1 cellular context compared by ENCODE assay signal in the genomic region with DNA sequence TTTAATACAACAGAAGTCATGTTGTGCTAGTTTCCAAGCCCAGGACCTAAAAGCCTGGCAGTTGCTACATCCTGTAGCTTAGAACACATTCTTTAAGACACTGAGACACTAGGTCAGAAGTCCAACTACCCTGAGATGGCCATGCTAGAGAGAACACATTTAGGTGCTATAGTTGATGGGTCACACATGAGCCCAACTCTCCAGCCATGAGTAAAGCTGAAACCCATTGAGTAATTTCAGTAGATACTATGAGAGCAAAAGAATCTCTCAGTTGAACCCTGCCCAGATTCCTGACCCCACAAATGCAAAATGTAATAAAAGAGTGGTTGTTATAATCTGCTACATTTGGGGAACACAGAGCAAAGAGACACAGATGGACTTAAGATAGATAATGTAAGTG.
A peak's percentile ranks its signal among the peaks of the same experiment; 100 is the strongest.
TF ChIP-seq lines count a peak whose summit lies in the region.

No MANE protein-coding gene starts in this region.

TF ChIP-seq in GM12878, 131 proteins besides CTCF, POLR2A, EP300 and RAD21 (continued from another document):
- TF ChIP-seq, protein P1, sequence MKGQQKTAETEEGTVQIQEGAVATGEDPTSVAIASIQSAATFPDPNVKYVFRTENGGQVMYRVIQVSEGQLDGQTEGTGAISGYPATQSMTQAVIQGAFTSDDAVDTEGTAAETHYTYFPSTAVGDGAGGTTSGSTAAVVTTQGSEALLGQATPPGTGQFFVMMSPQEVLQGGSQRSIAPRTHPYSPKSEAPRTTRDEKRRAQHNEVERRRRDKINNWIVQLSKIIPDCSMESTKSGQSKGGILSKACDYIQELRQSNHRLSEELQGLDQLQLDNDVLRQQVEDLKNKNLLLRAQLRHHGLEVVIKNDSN (IDR thresholded peaks at IDR 0.05; ENCODE audit: borderline replicate concordance, extremely low read length, insufficient read depth, low read depth, low read length): no peak
- 0 out of 2 replicates have a peak, but pooled peaks have one; percentile 23 for TF ChIP-seq GABPA (IDR thresholded peaks at IDR 0.05; ENCODE audit: low read depth)
- TF ChIP-seq EED (IDR thresholded peaks at IDR 0.05; ENCODE audit: low read depth): peak; percentile 51
- no peak for TF ChIP-seq ZNF217 (IDR thresholded peaks at IDR 0.05)
- TF ChIP-seq SRF (IDR thresholded peaks at IDR 0.05; ENCODE audit: low read depth in 2 of 2, low read length in 2 of 2): peak in 1 of 2 experiments; percentile 39; a peak in 1 of 4 replicates
- TF ChIP-seq, protein P2, sequence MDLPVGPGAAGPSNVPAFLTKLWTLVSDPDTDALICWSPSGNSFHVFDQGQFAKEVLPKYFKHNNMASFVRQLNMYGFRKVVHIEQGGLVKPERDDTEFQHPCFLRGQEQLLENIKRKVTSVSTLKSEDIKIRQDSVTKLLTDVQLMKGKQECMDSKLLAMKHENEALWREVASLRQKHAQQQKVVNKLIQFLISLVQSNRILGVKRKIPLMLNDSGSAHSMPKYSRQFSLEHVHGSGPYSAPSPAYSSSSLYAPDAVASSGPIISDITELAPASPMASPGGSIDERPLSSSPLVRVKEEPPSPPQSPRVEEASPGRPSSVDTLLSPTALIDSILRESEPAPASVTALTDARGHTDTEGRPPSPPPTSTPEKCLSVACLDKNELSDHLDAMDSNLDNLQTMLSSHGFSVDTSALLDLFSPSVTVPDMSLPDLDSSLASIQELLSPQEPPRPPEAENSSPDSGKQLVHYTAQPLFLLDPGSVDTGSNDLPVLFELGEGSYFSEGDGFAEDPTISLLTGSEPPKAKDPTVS (IDR thresholded peaks at IDR 0.05; ENCODE audit: low read depth, low read length): no peak
- TF ChIP-seq RUNX3 (IDR thresholded peaks at IDR 0.05; ENCODE audit: low read length): peak; percentile 72
- peak; percentile 47; the same call in 1 of the 2 replicates for TF ChIP-seq ZBED1 (IDR thresholded peaks at IDR 0.05; ENCODE audit: borderline replicate concordance)
- TF ChIP-seq NFIC (IDR thresholded peaks at IDR 0.05; ENCODE audit: low read depth, low read length): peak; percentile 89
- 0 out of 4 replicates have a peak, but pooled peaks of 1 of the 2 experiments have one; percentile 51 for TF ChIP-seq CEBPB (IDR thresholded peaks at IDR 0.05; ENCODE audit: borderline replicate concordance in 1 of 2, low read depth in 2 of 2, low read length in 2 of 2)
- TF ChIP-seq IRF4 (IDR thresholded peaks at IDR 0.05; ENCODE audit: low read depth, low read length): peak; percentile 87
- no peak for TF ChIP-seq SMAD5 (IDR thresholded peaks at IDR 0.05; ENCODE audit: low read depth)
- peak; percentile 64 for TF ChIP-seq BCL3 (IDR thresholded peaks at IDR 0.05; ENCODE audit: borderline replicate concordance, insufficient read depth, low read depth, low read length, poor library complexity, severe bottlenecking)
TF ChIP-seq in GM12878: peak in this region for 15.
